15 cellular contexts compared by ENCODE assay signal in genomic region chr15:37054336-37054735, GRCh38. TPM values are rescaled to one million over a fixed set of nuclear protein-coding genes. Genes with fewer than 3 reads are reported as not detected.
DNase-seq lines count a peak whose midpoint lies in the region; FAIRE-seq and TF ChIP-seq lines count a peak whose summit lies in the region.
"Had no signal": no experiment of that assay in that cellular context is flagged by ENCODE, and none has a peak within 500 bp of the region (broad histone marks: within the 10 kb centered on the region; RNA-seq: fewer than 3 reads in every experiment).

No MANE protein-coding gene starts in this region.

- peaks cover 0 to 84% (median 52%) of the 10 kb centered on the region in 4 donors for H3K4me1 ChIP-seq in sigmoid colon
- H3K4me1 ChIP-seq: BLaER1 treated with 17β-estradiol and CSF1 and Interleukin-3, amounts not matched to agents 10 nM and 100 nM had no signal

- FAIRE-seq in GM12891 (lab: Jason Lieb, UNC) = no peak
- FAIRE-seq: HepG2, HTR-8/SVneo had no signal

- H3K4me1 Mint-ChIP-seq in activated naive CD4-positive, alpha-beta T cell treated with anti-CD3 and anti-CD28 coated beads for 36 hours (ENCODE audit: low read depth) = no peaks in the 10 kb centered on the region
- H3K4me1 Mint-ChIP-seq in chondrocyte (ENCODE audit: low read depth) (peaks cover 64% of the 10 kb centered on the region), type B pancreatic cell (ENCODE audit: unreplicated experiment) (peaks cover 38% of the 10 kb centered on the region)
- H3K4me1 Mint-ChIP-seq: CD4-positive, CD25-positive, alpha-beta regulatory T cell had no signal

- no peak overlapping the region for H3K4me3 Mint-ChIP-seq in activated naive CD4-positive, alpha-beta T cell treated with anti-CD3 and anti-CD28 coated beads for 36 hours
- H3K4me3 Mint-ChIP-seq in chondrocyte (ENCODE audit: unreplicated experiment) (no peak overlapping the region), type B pancreatic cell (no peak overlapping the region)
- H3K4me3 Mint-ChIP-seq: CD4-positive, CD25-positive, alpha-beta regulatory T cell; GM23338 had no signal

- H3K9me3 Mint-ChIP-seq in activated naive CD4-positive, alpha-beta T cell treated with anti-CD3 and anti-CD28 coated beads for 36 hours = no peaks in the 10 kb centered on the region
- peaks cover 2% of the 10 kb centered on the region for H3K9me3 Mint-ChIP-seq in chondrocyte (ENCODE audit: low read depth)
- peaks cover 14% of the 10 kb centered on the region for H3K9me3 Mint-ChIP-seq in type B pancreatic cell
- H3K9me3 Mint-ChIP-seq: GM23338 had no signal

- TF ChIP-seq POLR2A in GM12891 (IDR thresholded peaks at IDR 0.05; ENCODE audit: low read depth, low read length) (no peak), sigmoid colon (IDR thresholded peaks at IDR 0.05) (no peak)

- intact Hi-C loops in activated naive CD4-positive, alpha-beta T cell treated with anti-CD3 and anti-CD28 coated beads for 36 hours (cut with micrococcal nuclease) = no loop called here
- intact Hi-C loops in sigmoid colon (cut with DNase I) = no loop called here

- no peak overlapping the region for H3K27ac ChIP-seq in sigmoid colon
- H3K27ac ChIP-seq: BLaER1 treated with 17β-estradiol and CSF1 and Interleukin-3, amounts not matched to agents 10 nM and 100 nM had no signal

- no peaks in the 10 kb centered on the region for H3K36me3 Mint-ChIP-seq in activated naive CD4-positive, alpha-beta T cell treated with anti-CD3 and anti-CD28 coated beads for 36 hours (ENCODE audit: low read depth)
- H3K36me3 Mint-ChIP-seq in chondrocyte (ENCODE audit: low read depth) (peaks cover 9% of the 10 kb centered on the region), type B pancreatic cell (peaks cover 53% of the 10 kb centered on the region)
- H3K36me3 Mint-ChIP-seq: CD4-positive, CD25-positive, alpha-beta regulatory T cell had no signal

- no peaks in the 10 kb centered on the region for H3K27me3 ChIP-seq in sigmoid colon
- H3K27me3 ChIP-seq: BLaER1 treated with 17β-estradiol and CSF1 and Interleukin-3, amounts not matched to agents 10 nM and 100 nM had no signal

- no peak for TF ChIP-seq EP300 in sigmoid colon (IDR thresholded peaks at IDR 0.05)

- peaks cover 6% of the 10 kb centered on the region for H3K27me3 Mint-ChIP-seq in activated naive CD4-positive, alpha-beta T cell treated with anti-CD3 and anti-CD28 coated beads for 36 hours (ENCODE audit: low read depth)
- no peaks in the 10 kb centered on the region for H3K27me3 Mint-ChIP-seq in chondrocyte (ENCODE audit: low read depth)
- no peaks in the 10 kb centered on the region for H3K27me3 Mint-ChIP-seq in type B pancreatic cell
- H3K27me3 Mint-ChIP-seq: CD4-positive, CD25-positive, alpha-beta regulatory T cell had no signal

- no peak for TF ChIP-seq CTCF in chondrocyte (IDR thresholded peaks at IDR 0.05)
- TF ChIP-seq CTCF in type B pancreatic cell (conservative IDR thresholded peaks at IDR 0.05) = no peak
- no peak for TF ChIP-seq CTCF in sigmoid colon (IDR thresholded peaks at IDR 0.05)

- WGBS in sigmoid colon, 2 donors = 79 to 90% methylated on average over 7 of the region's 7 CpGs

- CTCF ChIA-PET in activated naive CD4-positive, alpha-beta T cell treated with anti-CD3 and anti-CD28 coated beads for 36 hours (lab: Charles Lee) = no interaction called here

- no peaks in the 10 kb centered on the region for H3K9me3 ChIP-seq in sigmoid colon
- H3K9me3 ChIP-seq: BLaER1 treated with 17β-estradiol and CSF1 and Interleukin-3, amounts not matched to agents 10 nM and 100 nM had no signal

- peak overlapping the region; percentile 6 for H3K27ac Mint-ChIP-seq in activated naive CD4-positive, alpha-beta T cell treated with anti-CD3 and anti-CD28 coated beads for 36 hours
- H3K27ac Mint-ChIP-seq in chondrocyte (ENCODE audit: unreplicated experiment) (peak overlapping the region; percentile 18), type B pancreatic cell (peak overlapping the region; percentile 25)
- H3K27ac Mint-ChIP-seq: CD4-positive, CD25-positive, alpha-beta regulatory T cell; GM23338 had no signal

- no peak overlapping the region for H3K4me3 ChIP-seq in sigmoid colon
- H3K4me3 ChIP-seq: BLaER1 treated with 17β-estradiol and CSF1 and Interleukin-3, amounts not matched to agents 10 nM and 100 nM; GM23338 had no signal

- no peak for DNase-seq in activated naive CD4-positive, alpha-beta T cell treated with anti-CD3 and anti-CD28 coated beads for 36 hours
- DNase-seq in activated naive CD4-positive, alpha-beta T cell treated with Interleukin-2 at 50 U/mL for 16 hours = no peak
- DNase-seq in chondrocyte (ENCODE audit: low spot score) (no peak), myocyte (ENCODE audit: low read depth) (peak; percentile 58), type B pancreatic cell (ENCODE audit: extremely low spot score, unreplicated experiment) (no peak), GM12891 (ENCODE audit: insufficient read length, low spot score) (no peak), NCI-H2107 (lab: John Stamatoyannopoulos, UW) (no peak), sigmoid colon (no peak)
- DNase-seq: 8988T; CD4-positive, CD25-positive, alpha-beta regulatory T cell; H7 had no signal

- H3K36me3 ChIP-seq in sigmoid colon = no peaks in the 10 kb centered on the region
- H3K36me3 ChIP-seq: BLaER1 treated with 17β-estradiol and CSF1 and Interleukin-3, amounts not matched to agents 10 nM and 100 nM had no signal

TF ChIP-seq in GM12891, 5 proteins besides CTCF, POLR2A, EP300 and RAD21:
- no peak for TF ChIP-seq POU2F2 (IDR thresholded peaks at IDR 0.05; ENCODE audit: low read depth, low read length)
- no peak for TF ChIP-seq TAF1 (IDR thresholded peaks at IDR 0.05; ENCODE audit: low read depth, low read length)
- no peak for TF ChIP-seq SPI1 (IDR thresholded peaks at IDR 0.05; ENCODE audit: low read depth, low read length)
- no peak for TF ChIP-seq POLR2AphosphoS5 (IDR thresholded peaks at IDR 0.05; ENCODE audit: low read depth, low read length)
- no peak for TF ChIP-seq PAX5 (IDR thresholded peaks at IDR 0.05; ENCODE audit: insufficient read depth, low read length, severe bottlenecking)

RNA-seq across cellular contexts. Expression of gene MEIS2, which starts 46.0 kb away (rescaled TPM):
- not detected for total RNA-seq in activated naive CD4-positive, alpha-beta T cell treated with anti-CD3 and anti-CD28 coated beads for 36 hours
- total RNA-seq in chondrocyte = 28.3 to 76.9 TPM (median 30.2 TPM) in 3 replicates
- total RNA-seq in myocyte = 4.0 and 7.3 TPM in 2 replicates
- polyA plus RNA-seq in myocyte (2012) = 5.8 TPM
- total RNA-seq in type B pancreatic cell (ENCODE audit: low replicate concordance) = 152 and 211 TPM in 2 replicates
- polyA plus RNA-seq in GM12891 (2012; ENCODE audit: low read depth, missing spikeins) = 1.7 TPM
- 100 to 1,000 TPM in 1 of 4 donors, 10 to 100 TPM in 3; 76.0 to 154 (median 85.1) TPM for total RNA-seq in sigmoid colon
- polyA plus RNA-seq in sigmoid colon = 1 to 10 TPM; 1.4 to 8.5 (median 4.2) TPM
- total RNA-seq: CD4-positive, CD25-positive, alpha-beta regulatory T cell; GM23338 had no signal
- polyA plus RNA-seq: CD4-positive, CD25-positive, alpha-beta regulatory T cell had no signal
